Comparison of ENCODE assay signal across 1 cellular context in the genomic region with DNA sequence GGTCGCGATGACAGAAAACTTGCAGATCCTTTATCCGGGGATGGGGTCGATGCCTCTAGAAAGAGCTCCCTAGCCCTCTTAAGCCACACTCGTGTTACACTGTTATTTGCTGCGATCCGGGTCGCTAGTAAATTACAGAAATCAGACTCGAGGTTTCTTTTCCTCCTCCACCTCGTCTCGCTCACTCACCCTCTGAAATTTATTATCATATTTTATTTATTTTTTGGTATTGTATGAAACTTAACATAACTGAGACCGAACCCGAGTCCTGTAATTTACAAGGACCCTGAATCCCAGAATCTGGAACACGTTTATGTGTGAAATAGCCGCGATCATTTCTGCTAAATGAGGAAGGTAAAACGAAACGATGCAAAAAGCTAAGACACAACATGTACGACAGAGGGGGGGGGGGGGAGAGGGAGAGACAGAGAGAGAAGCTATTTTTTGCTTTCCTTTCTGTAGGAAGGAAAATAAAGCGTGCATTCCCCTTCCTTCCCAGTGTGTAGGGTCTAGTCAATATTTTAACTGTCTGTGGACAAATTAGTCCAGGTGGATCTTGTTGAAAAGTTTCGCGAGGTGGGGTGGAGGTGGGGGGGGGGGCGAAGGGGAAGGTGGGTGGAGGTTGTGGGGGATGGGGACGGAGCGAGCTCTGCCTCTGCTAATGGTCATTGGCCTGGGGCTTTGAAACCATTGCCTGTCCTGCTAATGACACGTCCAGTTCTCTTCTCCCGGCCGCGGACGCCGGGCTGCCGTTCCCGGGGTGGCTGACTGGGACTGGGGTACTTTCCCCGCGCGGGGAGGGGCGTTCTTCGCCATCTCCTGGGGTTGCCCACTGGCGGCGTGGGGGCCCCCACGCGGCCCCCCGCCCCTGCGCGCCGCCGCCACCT.
TF ChIP-seq lines count a peak whose summit lies in the region.

No MANE protein-coding gene starts in this region.

TF ChIP-seq in GM23338, 12 proteins besides CTCF, POLR2A, EP300 and RAD21 (continued from another document):
- TF ChIP-seq, protein P1, sequence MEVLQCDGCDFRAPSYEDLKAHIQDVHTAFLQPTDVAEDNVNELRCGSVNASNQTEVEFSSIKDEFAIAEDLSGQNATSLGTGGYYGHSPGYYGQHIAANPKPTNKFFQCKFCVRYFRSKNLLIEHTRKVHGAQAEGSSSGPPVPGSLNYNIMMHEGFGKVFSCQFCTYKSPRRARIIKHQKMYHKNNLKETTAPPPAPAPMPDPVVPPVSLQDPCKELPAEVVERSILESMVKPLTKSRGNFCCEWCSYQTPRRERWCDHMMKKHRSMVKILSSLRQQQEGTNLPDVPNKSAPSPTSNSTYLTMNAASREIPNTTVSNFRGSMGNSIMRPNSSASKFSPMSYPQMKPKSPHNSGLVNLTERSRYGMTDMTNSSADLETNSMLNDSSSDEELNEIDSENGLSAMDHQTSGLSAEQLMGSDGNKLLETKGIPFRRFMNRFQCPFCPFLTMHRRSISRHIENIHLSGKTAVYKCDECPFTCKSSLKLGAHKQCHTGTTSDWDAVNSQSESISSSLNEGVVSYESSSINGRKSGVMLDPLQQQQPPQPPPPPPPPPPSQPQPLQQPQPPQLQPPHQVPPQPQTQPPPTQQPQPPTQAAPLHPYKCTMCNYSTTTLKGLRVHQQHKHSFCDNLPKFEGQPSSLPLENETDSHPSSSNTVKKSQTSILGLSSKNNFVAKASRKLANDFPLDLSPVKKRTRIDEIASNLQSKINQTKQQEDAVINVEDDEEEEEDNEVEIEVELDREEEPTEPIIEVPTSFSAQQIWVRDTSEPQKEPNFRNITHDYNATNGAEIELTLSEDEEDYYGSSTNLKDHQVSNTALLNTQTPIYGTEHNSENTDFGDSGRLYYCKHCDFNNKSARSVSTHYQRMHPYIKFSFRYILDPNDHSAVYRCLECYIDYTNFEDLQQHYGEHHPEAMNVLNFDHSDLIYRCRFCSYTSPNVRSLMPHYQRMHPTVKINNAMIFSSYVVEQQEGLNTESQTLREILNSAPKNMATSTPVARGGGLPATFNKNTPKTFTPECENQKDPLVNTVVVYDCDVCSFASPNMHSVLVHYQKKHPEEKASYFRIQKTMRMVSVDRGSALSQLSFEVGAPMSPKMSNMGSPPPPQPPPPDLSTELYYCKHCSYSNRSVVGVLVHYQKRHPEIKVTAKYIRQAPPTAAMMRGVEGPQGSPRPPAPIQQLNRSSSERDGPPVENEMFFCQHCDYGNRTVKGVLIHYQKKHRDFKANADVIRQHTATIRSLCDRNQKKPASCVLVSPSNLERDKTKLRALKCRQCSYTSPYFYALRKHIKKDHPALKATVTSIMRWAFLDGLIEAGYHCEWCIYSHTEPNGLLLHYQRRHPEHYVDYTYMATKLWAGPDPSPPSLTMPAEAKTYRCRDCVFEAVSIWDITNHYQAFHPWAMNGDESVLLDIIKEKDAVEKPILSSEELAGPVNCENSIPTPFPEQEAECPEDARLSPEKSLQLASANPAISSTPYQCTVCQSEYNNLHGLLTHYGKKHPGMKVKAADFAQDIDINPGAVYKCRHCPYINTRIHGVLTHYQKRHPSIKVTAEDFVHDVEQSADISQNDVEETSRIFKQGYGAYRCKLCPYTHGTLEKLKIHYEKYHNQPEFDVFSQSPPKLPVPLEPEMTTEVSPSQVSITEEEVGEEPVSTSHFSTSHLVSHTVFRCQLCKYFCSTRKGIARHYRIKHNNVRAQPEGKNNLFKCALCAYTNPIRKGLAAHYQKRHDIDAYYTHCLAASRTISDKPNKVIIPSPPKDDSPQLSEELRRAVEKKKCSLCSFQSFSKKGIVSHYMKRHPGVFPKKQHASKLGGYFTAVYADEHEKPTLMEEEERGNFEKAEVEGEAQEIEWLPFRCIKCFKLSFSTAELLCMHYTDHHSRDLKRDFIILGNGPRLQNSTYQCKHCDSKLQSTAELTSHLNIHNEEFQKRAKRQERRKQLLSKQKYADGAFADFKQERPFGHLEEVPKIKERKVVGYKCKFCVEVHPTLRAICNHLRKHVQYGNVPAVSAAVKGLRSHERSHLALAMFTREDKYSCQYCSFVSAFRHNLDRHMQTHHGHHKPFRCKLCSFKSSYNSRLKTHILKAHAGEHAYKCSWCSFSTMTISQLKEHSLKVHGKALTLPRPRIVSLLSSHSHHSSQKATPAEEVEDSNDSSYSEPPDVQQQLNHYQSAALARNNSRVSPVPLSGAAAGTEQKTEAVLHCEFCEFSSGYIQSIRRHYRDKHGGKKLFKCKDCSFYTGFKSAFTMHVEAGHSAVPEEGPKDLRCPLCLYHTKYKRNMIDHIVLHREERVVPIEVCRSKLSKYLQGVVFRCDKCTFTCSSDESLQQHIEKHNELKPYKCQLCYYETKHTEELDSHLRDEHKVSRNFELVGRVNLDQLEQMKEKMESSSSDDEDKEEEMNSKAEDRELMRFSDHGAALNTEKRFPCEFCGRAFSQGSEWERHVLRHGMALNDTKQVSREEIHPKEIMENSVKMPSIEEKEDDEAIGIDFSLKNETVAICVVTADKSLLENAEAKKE (CRISPR knock-in tag; IDR thresholded peaks at IDR 0.05): no peak
- TF ChIP-seq JUNB (IDR thresholded peaks at IDR 0.05; ENCODE audit: unreplicated experiment) (no peak), POLR2AphosphoS5 (IDR thresholded peaks at IDR 0.05; ENCODE audit: low read depth) (no peak), EZH2phosphoT487 (IDR thresholded peaks at IDR 0.05; ENCODE audit: unreplicated experiment) (no peak), ZNF331 (CRISPR knock-in tag; IDR thresholded peaks at IDR 0.05; ENCODE audit: low read depth) (no peak), CREB1 (CRISPR knock-in tag; IDR thresholded peaks at IDR 0.05; ENCODE audit: low read depth) (no peak), ZNF114 (CRISPR knock-in tag; IDR thresholded peaks at IDR 0.05) (no peak), EZH2 (IDR thresholded peaks at IDR 0.05; ENCODE audit: low read depth, unreplicated experiment) (no peak), REST (IDR thresholded peaks at IDR 0.05; ENCODE audit: unreplicated experiment) (no peak), NANOG (IDR thresholded peaks at IDR 0.05; ENCODE audit: borderline replicate concordance) (no peak), ETS1 (IDR thresholded peaks at IDR 0.05) (no peak)
